ENCODE assay signal across 10 cellular contexts in genomic region chr10:43781480-43782361, GRCh38.
DNase-seq lines count a peak whose midpoint lies in the region; ATAC-seq, FAIRE-seq and TF ChIP-seq lines count a peak whose summit lies in the region.
"Had no signal": no experiment of that assay in that cellular context is flagged by ENCODE, and none has a peak within 500 bp of the region (broad histone marks: within the 10 kb centered on the region; RNA-seq: fewer than 3 reads in every experiment).

No MANE protein-coding gene starts in this region.

- peak; percentile 66 for DNase-seq in activated CD4-positive, alpha-beta T cell treated with anti-CD3 and anti-CD28 coated beads for 48 hours
- no peak for DNase-seq in activated CD4-positive, alpha-beta T cell treated with anti-CD3 and anti-CD28 coated beads for 4 hours
- DNase-seq in PC-3 (peak; percentile 30), hepatic stellate cell (ENCODE audit: low spot score) (peak; percentile 38), GDM1 (lab: John Stamatoyannopoulos, UW) (no peak), NCI-H526 treated with DMSO at 0.1 percent for 48 hours (lab: John Stamatoyannopoulos, UW) (no peak), kidney (no peak)
- peak in 1 of 2 donors; percentile 69 for DNase-seq in stimulated activated effector memory CD8-positive, alpha-beta T cell treated with anti-CD3 and anti-CD28 coated beads, Interleukin-12 subunit alpha, Interleukin-12 subunit beta, amount 100 ng/mL, for 72 hours (ENCODE audit: low spot score in 2 of 2)
- DNase-seq: KBM-7 had no signal

- H3K9me3 Mint-ChIP-seq in stimulated activated effector memory CD8-positive, alpha-beta T cell treated with anti-CD3 and anti-CD28 coated beads, Interleukin-12 subunit alpha, Interleukin-12 subunit beta, amount 100 ng/mL, for 72 hours: no peaks in the 10 kb centered on the region

- intact Hi-C loops in PC-3 (cut with micrococcal nuclease) (loop anchor here (5.0 kb wide), 1 partner anchor 89 kb away; no protein-coding TSS in a partner anchor), kidney (cut with DNase I) (no loop called here)

- ATAC-seq in PC-3: peak; percentile 42; the same call in 1 of the 2 replicates
- peak; percentile 99 for ATAC-seq in stimulated activated effector memory CD8-positive, alpha-beta T cell treated with anti-CD3 and anti-CD28 coated beads, Interleukin-12 subunit alpha, Interleukin-12 subunit beta, amount 100 ng/mL, for 72 hours

- H3K4me1 ChIP-seq in PC-3 (ENCODE audit: insufficient read depth, low read length) (no peaks in the 10 kb centered on the region), kidney (ENCODE audit: control insufficient read depth in 1 of 2, insufficient read depth in 1 of 2, low read depth in 1 of 2, low read length in 2 of 2) (no peaks in the 10 kb centered on the region)

- peak overlapping the region; percentile 37 for H3K4me3 Mint-ChIP-seq in stimulated activated effector memory CD8-positive, alpha-beta T cell treated with anti-CD3 and anti-CD28 coated beads, Interleukin-12 subunit alpha, Interleukin-12 subunit beta, amount 100 ng/mL, for 72 hours

- no peaks in the 10 kb centered on the region for H3K36me3 ChIP-seq in PC-3 (ENCODE audit: low read depth, low read length)
- H3K36me3 ChIP-seq in kidney (ENCODE audit: control insufficient read depth in 1 of 2, insufficient read depth in 2 of 2, low read length in 2 of 2): no peaks in the 10 kb centered on the region

- no peak for FAIRE-seq in kidney (lab: Jason Lieb, UNC)
- FAIRE-seq: GM19239 had no signal

- BruUV-seq in PC-3 (replicated peaks; lab: Mats Ljungman, UMichigan): no TSS peak

- POLR2A ChIA-PET in PC-3 (lab: Charles Lee; ENCODE audit: unreplicated experiment): no interaction called here

- H3K4me2 ChIP-seq in PC-3 (ENCODE audit: low read length): no peak overlapping the region

- no peaks in the 10 kb centered on the region for H3K9me3 ChIP-seq in PC-3 (ENCODE audit: low read length)
- H3K9me3 ChIP-seq in kidney (ENCODE audit: control insufficient read depth in 1 of 2, low read length in 2 of 2): no peaks in the 10 kb centered on the region

- H3K4me3 ChIP-seq in PC-3 (ENCODE audit: low read length): no peak overlapping the region
- no peak overlapping the region for H3K4me3 ChIP-seq in kidney (ENCODE audit: low read length in 2 of 2)

- CTCF ChIA-PET in PC-3 (lab: Charles Lee): no interaction called here

- no peaks in the 10 kb centered on the region for H3K9me2 ChIP-seq in PC-3 (replicated peaks; ENCODE audit: low read length)

- TF ChIP-seq CTCF in PC-3 (conservative IDR thresholded peaks at IDR 0.05; ENCODE audit: low read depth, low read length) (no peak), kidney (IDR thresholded peaks at IDR 0.05; ENCODE audit: borderline replicate concordance, extremely low read depth, insufficient read depth) (no peak)

- no peaks in the 10 kb centered on the region for H3K36me3 Mint-ChIP-seq in stimulated activated effector memory CD8-positive, alpha-beta T cell treated with anti-CD3 and anti-CD28 coated beads, Interleukin-12 subunit alpha, Interleukin-12 subunit beta, amount 100 ng/mL, for 72 hours

- H3K9ac ChIP-seq in PC-3 (ENCODE audit: low read length): no peak overlapping the region
- H3K9ac ChIP-seq in kidney (ENCODE audit: low read length in 2 of 2): no peak overlapping the region

- no peaks in the 10 kb centered on the region for H3K79me2 ChIP-seq in PC-3 (ENCODE audit: low read length)

- H2AFZ ChIP-seq in PC-3 (ENCODE audit: low read length): no peak overlapping the region

- H3F3A ChIP-seq in PC-3 (ENCODE audit: low read length, unreplicated experiment): no peaks in the 10 kb centered on the region

- no peak overlapping the region for H3K27ac ChIP-seq in PC-3 (ENCODE audit: low read length)
- no peak overlapping the region for H3K27ac ChIP-seq in kidney (ENCODE audit: low read depth in 2 of 2, low read length in 2 of 2)

- no peaks in the 10 kb centered on the region for H3K27me3 ChIP-seq in PC-3 (ENCODE audit: low read length)

- H3K4me1 Mint-ChIP-seq in stimulated activated effector memory CD8-positive, alpha-beta T cell treated with anti-CD3 and anti-CD28 coated beads, Interleukin-12 subunit alpha, Interleukin-12 subunit beta, amount 100 ng/mL, for 72 hours: peaks cover 29% of the 10 kb centered on the region

- H4K20me1 ChIP-seq in PC-3 (ENCODE audit: low read length): no peaks in the 10 kb centered on the region

- H3K27ac Mint-ChIP-seq in stimulated activated effector memory CD8-positive, alpha-beta T cell treated with anti-CD3 and anti-CD28 coated beads, Interleukin-12 subunit alpha, Interleukin-12 subunit beta, amount 100 ng/mL, for 72 hours: peak overlapping the region; percentile 61

Comparison
In these comparisons a context has a peak if more than half of its experiments do, and no peak if none do; other contexts are left out.
1. DNase-seq: peak in activated CD4-positive, alpha-beta T cell treated with anti-CD3 and anti-CD28 coated beads for 48 hours (single experiment), PC-3 (single experiment) and hepatic stellate cell (single experiment); none in activated CD4-positive, alpha-beta T cell treated with anti-CD3 and anti-CD28 coated beads for 4 hours (0 of 2), GDM1 (single experiment), NCI-H526 treated with DMSO at 0.1 percent for 48 hours (single experiment) and kidney (single experiment).